In genomic region chr11:2832718-2833020, GRCh38 we compare ENCODE assay signal across 30 cellular contexts.
"Had no signal": no experiment of that assay in that cellular context is flagged by ENCODE, and none has a peak within 500 bp of the region (broad histone marks: within the 10 kb centered on the region; RNA-seq: fewer than 3 reads in every experiment).

No MANE protein-coding gene starts in this region.

- H3K4me1 ChIP-seq: prostate gland, right lobe of liver had no signal

- ATAC-seq: naive thymus-derived CD8-positive, alpha-beta T cell; natural killer cell treated with Interleukin-12 subunit alpha and Interleukin-12 subunit beta and Interleukin-15 and Interleukin-18, amount 100 ng/mL, for 72 hours; right cardiac atrium; right lobe of liver; stimulated activated memory B cell treated with anti-CD40 and anti-IgM and Interleukin-4, amounts not matched to agents 10 μg/mL and 1 μg/mL and 100 μg/mL, for 72 hours; stimulated activated naive CD8-positive, alpha-beta T cell treated with anti-CD3 and anti-CD28 coated beads, Interleukin-15, amount 100 ng/mL, for 72 hours; stimulated activated naive CD8-positive, alpha-beta T cell treated with anti-CD3 and anti-CD28 coated beads, Interleukin-15, Interleukin-2, amounts not matched to agents 100 U/mL and 50 U/mL, for 24 hours had no signal

- H2AFZ ChIP-seq: parathyroid adenoma had no signal

- H3K9ac ChIP-seq: parathyroid adenoma had no signal

- H3K4me3 ChIP-seq: ovary, prostate gland, right lobe of liver, sigmoid colon, suprapubic skin, testis, tibial artery, transverse colon, upper lobe of left lung, vagina had no signal

- H3K27me3 ChIP-seq: ovary, right lobe of liver, sigmoid colon, suprapubic skin, testis, tibial artery, transverse colon, upper lobe of left lung, vagina had no signal

- H3K9me3 ChIP-seq: ovary, prostate gland, right lobe of liver, suprapubic skin, testis, upper lobe of left lung, vagina had no signal

- H3K79me2 ChIP-seq: parathyroid adenoma had no signal

- H3K36me3 ChIP-seq: ovary, prostate gland, right lobe of liver, sigmoid colon, suprapubic skin, tibial artery, transverse colon, upper lobe of left lung, vagina had no signal

- DNase-seq: naive B cell; naive thymus-derived CD8-positive, alpha-beta T cell; nephron progenitor cell; occipital lobe; retina; sigmoid colon; small intestine; stimulated activated CD4-positive, alpha-beta T cell treated with anti-CD3 and anti-CD28 coated beads, Interleukin-15, amount 100 ng/mL, for 24 hours; stimulated activated CD4-positive, alpha-beta T cell treated with anti-CD3 and anti-CD28 coated beads, Interleukin-2, amount 100 ng/mL, for 24 hours; stimulated activated CD4-positive, alpha-beta T cell treated with anti-CD3 and anti-CD28 coated beads, Interleukin-2, amount 100 ng/mL, for 48 hours; stimulated activated CD4-positive, alpha-beta T cell treated with anti-CD3 and anti-CD28 coated beads, Interleukin-4, amount 100 ng/mL, for 4 hours; stimulated activated CD8-positive, alpha-beta memory T cell treated with anti-CD3 and anti-CD28 coated beads, Interleukin-4, amount 100 ng/mL, for 48 hours; stimulated activated naive CD4-positive, alpha-beta T cell; stimulated activated naive CD8-positive, alpha-beta T cell treated with anti-CD3 and anti-CD28 coated beads, Interleukin-15, amount 100 ng/mL, for 72 hours; stimulated activated naive CD8-positive, alpha-beta T cell treated with anti-CD3 and anti-CD28 coated beads, Interleukin-15, Interleukin-2, amounts not matched to agents 100 U/mL and 50 U/mL, for 24 hours; substantia nigra; testis; tibial artery; transverse colon had no signal

- FAIRE-seq: small intestine, urothelium cell line had no signal

- H3K27ac ChIP-seq: ovary, parathyroid adenoma, prostate gland, right lobe of liver, sigmoid colon, suprapubic skin, testis, tibial artery, transverse colon, upper lobe of left lung, vagina had no signal
